Comparison of ENCODE assay signal across 2 cellular contexts in the genomic region with DNA sequence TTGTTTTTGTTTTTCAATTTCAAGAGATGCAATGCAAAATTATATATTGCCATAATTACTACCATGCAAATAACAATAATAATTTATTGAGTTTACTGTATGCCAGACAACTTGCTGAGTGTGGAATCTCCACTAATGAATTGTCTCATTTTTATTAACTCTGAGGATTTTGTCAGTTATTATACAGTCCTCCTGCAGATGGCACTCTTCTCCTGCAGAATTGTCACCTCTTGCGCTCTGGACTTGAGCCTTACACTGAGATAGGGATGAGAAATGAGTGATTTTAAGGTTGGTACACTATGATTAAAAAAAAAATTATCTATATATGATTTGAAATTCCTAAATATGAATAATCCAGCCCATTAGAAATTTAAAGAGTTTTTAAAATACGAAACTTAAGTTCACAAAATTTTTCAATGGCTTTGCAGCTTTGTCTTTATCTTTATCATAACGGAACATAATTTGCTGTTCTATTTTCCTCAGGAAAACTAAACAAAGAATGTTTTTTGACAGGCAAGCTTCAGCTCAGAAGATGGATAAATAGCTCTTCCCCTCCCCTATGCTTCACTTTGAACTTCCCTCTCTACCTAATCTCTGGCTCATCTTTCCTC.
TF ChIP-seq lines count a peak whose summit lies in the region.

No MANE protein-coding gene starts in this region.

TF ChIP-seq in IMR-90, 13 proteins besides CTCF, POLR2A, EP300 and RAD21:
- TF ChIP-seq, protein P1, sequence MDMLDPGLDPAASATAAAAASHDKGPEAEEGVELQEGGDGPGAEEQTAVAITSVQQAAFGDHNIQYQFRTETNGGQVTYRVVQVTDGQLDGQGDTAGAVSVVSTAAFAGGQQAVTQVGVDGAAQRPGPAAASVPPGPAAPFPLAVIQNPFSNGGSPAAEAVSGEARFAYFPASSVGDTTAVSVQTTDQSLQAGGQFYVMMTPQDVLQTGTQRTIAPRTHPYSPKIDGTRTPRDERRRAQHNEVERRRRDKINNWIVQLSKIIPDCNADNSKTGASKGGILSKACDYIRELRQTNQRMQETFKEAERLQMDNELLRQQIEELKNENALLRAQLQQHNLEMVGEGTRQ (IDR thresholded peaks at IDR 0.05; ENCODE audit: low read depth, low read length): no peak
- TF ChIP-seq SMC3 (IDR thresholded peaks at IDR 0.05; ENCODE audit: low read depth, low read length): peak; percentile 54

TF ChIP-seq in HepG2, 621 proteins besides CTCF, POLR2A, EP300 and RAD21:
- peak; percentile 32; the same call in 1 of the 2 replicates for TF ChIP-seq SMC3 (IDR thresholded peaks at IDR 0.05; ENCODE audit: low read length)
- no peak for TF ChIP-seq ZNF672 (CRISPR knock-in tag; IDR thresholded peaks at IDR 0.05)
- TF ChIP-seq NFATC3 (CRISPR knock-in tag; IDR thresholded peaks at IDR 0.05): no peak
- TF ChIP-seq KLF13 (CRISPR knock-in tag; IDR thresholded peaks at IDR 0.05): no peak
- TF ChIP-seq STAG1 (CRISPR knock-in tag; IDR thresholded peaks at IDR 0.05): peak; percentile 80
- TF ChIP-seq IRF2 (CRISPR knock-in tag; IDR thresholded peaks at IDR 0.05): no peak
